ENCODE assay signal across 13 cellular contexts in genomic region chr14:22515961-22516360, GRCh38.
DNase-seq lines count a peak whose midpoint lies in the region; ATAC-seq and TF ChIP-seq lines count a peak whose summit lies in the region.
"Had no signal": no experiment of that assay in that cellular context is flagged by ENCODE, and none has a peak within 500 bp of the region (broad histone marks: within the 10 kb centered on the region; RNA-seq: fewer than 3 reads in every experiment).

No MANE protein-coding gene starts in this region.

- TF ChIP-seq POLR2A in esophagus squamous epithelium (IDR thresholded peaks at IDR 0.05), result no peak

- H3K4me3 ChIP-seq in SU-DHL-6 (ENCODE audit: insufficient read depth, low read length, poor library complexity, severe bottlenecking), result no peak overlapping the region
- no peak overlapping the region for H3K4me3 ChIP-seq in esophagus squamous epithelium
- peak overlapping the region; percentile 29 to 45 for H3K4me3 ChIP-seq in stomach smooth muscle (ENCODE audit: low read length in 2 of 2)
- H3K4me3 ChIP-seq: body of pancreas, thyroid gland had no signal

- peaks cover 25 to 92% (median 74%) of the 10 kb centered on the region in 3 donors for H3K4me1 ChIP-seq in esophagus squamous epithelium
- peaks cover 41% of the 10 kb centered on the region for H3K4me1 ChIP-seq in stomach smooth muscle (ENCODE audit: control insufficient read depth, insufficient read depth, low read length)

- H3K9me3 ChIP-seq in SU-DHL-6 (ENCODE audit: insufficient read depth, low read length) (no peaks in the 10 kb centered on the region), esophagus squamous epithelium (no peaks in the 10 kb centered on the region), stomach smooth muscle (ENCODE audit: control insufficient read depth in 2 of 2, low read length in 2 of 2) (no peaks in the 10 kb centered on the region)
- H3K9me3 ChIP-seq: body of pancreas, thyroid gland had no signal

- ATAC-seq in GM18907 (IDR thresholded peaks at IDR 0.05; ENCODE audit: unreplicated experiment), result no peak
- ATAC-seq: body of pancreas had no signal

- H4K20me1 ChIP-seq in SU-DHL-6 (ENCODE audit: low read depth, low read length), result no peaks in the 10 kb centered on the region

- TF ChIP-seq CTCF in SU-DHL-6 (IDR thresholded peaks at IDR 0.05; ENCODE audit: insufficient read depth, low read length, poor library complexity, severe bottlenecking) (no peak), esophagus squamous epithelium (IDR thresholded peaks at IDR 0.05) (no peak)

- H2AFZ ChIP-seq in SU-DHL-6 (ENCODE audit: low read depth, low read length, severe bottlenecking), result no peak overlapping the region

- H3F3A ChIP-seq in SU-DHL-6 (ENCODE audit: insufficient read depth), result peaks cover 42% of the 10 kb centered on the region

- H3K9me2 ChIP-seq in SU-DHL-6 (replicated peaks; ENCODE audit: insufficient read depth, low read length), result no peaks in the 10 kb centered on the region

- WGBS in esophagus squamous epithelium, 2 donors, result 26 to 31% methylated on average over 2 of the region's 2 CpGs

- intact Hi-C loops in esophagus squamous epithelium (cut with DNase I), result no loop called here

- H3K79me2 ChIP-seq in SU-DHL-6 (ENCODE audit: insufficient read depth, low read length), result no peaks in the 10 kb centered on the region

- H3K27me3 ChIP-seq in SU-DHL-6 (ENCODE audit: low read length) (no peaks in the 10 kb centered on the region), esophagus squamous epithelium (no peaks in the 10 kb centered on the region), stomach smooth muscle (ENCODE audit: control insufficient read depth in 1 of 2, insufficient read depth in 2 of 2, low read length in 2 of 2) (no peaks in the 10 kb centered on the region)
- H3K27me3 ChIP-seq: body of pancreas, thyroid gland had no signal

- DNase-seq in activated CD8-positive, alpha-beta memory T cell treated with anti-CD3 and anti-CD28 coated beads for 24 hours, result peak; percentile 54
- DNase-seq in activated CD8-positive, alpha-beta memory T cell treated with anti-CD3 and anti-CD28 coated beads, Interleukin-2, amount 50 U/mL, for 48 hours, result no peak
- DNase-seq in esophagus squamous epithelium (lab: John Stamatoyannopoulos, UW) (no peak), COLO668 (lab: John Stamatoyannopoulos, UW; ENCODE audit: unreplicated experiment) (no peak), SK-N-DZ (ENCODE audit: low spot score) (no peak)
- DNase-seq: body of pancreas, DMS153, NCI-H345, T1000, thyroid gland had no signal

- H3K27ac ChIP-seq in SU-DHL-6 (ENCODE audit: low read depth, low read length) (peak overlapping the region; percentile 91), esophagus squamous epithelium (peak overlapping the region in 3 of 4 donors; percentile 24 to 56 (median 51)), stomach smooth muscle (ENCODE audit: low read length) (peak overlapping the region; percentile 61)
- H3K27ac ChIP-seq: body of pancreas had no signal

- peak overlapping the region; percentile 62; the same call in 1 of the 2 replicates for H3K9ac ChIP-seq in SU-DHL-6 (ENCODE audit: low read length)
- H3K9ac ChIP-seq in stomach smooth muscle (ENCODE audit: low read length in 2 of 2), result no peak overlapping the region

- H3K36me3 ChIP-seq in SU-DHL-6 (ENCODE audit: low read length), result no peaks in the 10 kb centered on the region
- no peaks in the 10 kb centered on the region for H3K36me3 ChIP-seq in esophagus squamous epithelium
- H3K36me3 ChIP-seq in stomach smooth muscle (ENCODE audit: control insufficient read depth in 2 of 2, insufficient read depth in 2 of 2, low read length in 2 of 2), result no peaks in the 10 kb centered on the region
- H3K36me3 ChIP-seq: thyroid gland had no signal

- peak overlapping the region; percentile 57 for H3K4me2 ChIP-seq in SU-DHL-6 (ENCODE audit: low read depth, low read length, poor library complexity, severe bottlenecking)

Comparison
In these comparisons a context has a peak if more than half of its experiments do, and no peak if none do; other contexts are left out.
1. H3K4me3 ChIP-seq: peak in stomach smooth muscle (2 of 2); none in SU-DHL-6 (single experiment) and esophagus squamous epithelium (0 of 4).
2. Peak in every context shown above with its lines, with median percentiles within 50 percentile points of each other: H3K27ac ChIP-seq.